In genomic region chr2:89821455-89821945, GRCh38 we compare ENCODE assay signal across 1 cellular context.
A peak's percentile ranks its signal among the peaks of the same experiment; 100 is the strongest.
TF ChIP-seq lines count a peak whose summit lies in the region.

No MANE protein-coding gene starts in this region.

TF ChIP-seq in HepG2, 621 proteins besides CTCF, POLR2A, EP300 and RAD21 (continued from another document):
- TF ChIP-seq SALL1 (CRISPR knock-in tag; IDR thresholded peaks at IDR 0.05): no peak
- TF ChIP-seq ATAD3A (CRISPR knock-in tag; IDR thresholded peaks at IDR 0.05): no peak
- TF ChIP-seq NBN (conservative IDR thresholded peaks at IDR 0.05): 0 out of 2 replicates have a peak, but pooled peaks have one; percentile 77
- no peak for TF ChIP-seq MEIS1 (CRISPR knock-in tag; IDR thresholded peaks at IDR 0.05; ENCODE audit: borderline replicate concordance)
- no peak for TF ChIP-seq ZFP62 (CRISPR knock-in tag; IDR thresholded peaks at IDR 0.05)
- no peak for TF ChIP-seq ZNF883 (CRISPR knock-in tag; IDR thresholded peaks at IDR 0.05; ENCODE audit: not compliant biosample characterization)
- TF ChIP-seq MXI1 (IDR thresholded peaks at IDR 0.05; ENCODE audit: borderline replicate concordance, low read depth, low read length): no peak
- TF ChIP-seq MYNN (CRISPR knock-in tag; IDR thresholded peaks at IDR 0.05; ENCODE audit: low read depth): no peak
- no peak for TF ChIP-seq KLF13 (CRISPR knock-in tag; IDR thresholded peaks at IDR 0.05)
- no peak for TF ChIP-seq ZNF331 (CRISPR knock-in tag; IDR thresholded peaks at IDR 0.05)
- TF ChIP-seq THAP7 (CRISPR knock-in tag; IDR thresholded peaks at IDR 0.05): no peak
- no peak for TF ChIP-seq ZBTB4 (CRISPR knock-in tag; IDR thresholded peaks at IDR 0.05; ENCODE audit: borderline replicate concordance)
TF ChIP-seq in HepG2: peak in this region for 3.
